In genomic region chr15:84817461-84818081, GRCh38 we compare ENCODE assay signal across 10 cellular contexts. TPM values are rescaled to one million over a fixed set of nuclear protein-coding genes. Genes with fewer than 3 reads are reported as not detected.
DNase-seq lines count a peak whose midpoint lies in the region; ATAC-seq and TF ChIP-seq lines count a peak whose summit lies in the region.
"Had no signal": no experiment of that assay in that cellular context is flagged by ENCODE, and none has a peak within 500 bp of the region (broad histone marks: within the 10 kb centered on the region; RNA-seq: fewer than 3 reads in every experiment).

No MANE protein-coding gene starts in this region.

- peaks cover 26% of the 10 kb centered on the region for H3K27me3 Mint-ChIP-seq in stimulated activated naive CD8-positive, alpha-beta T cell treated with anti-CD3 and anti-CD28 coated beads, Interleukin-15, amount 100 ng/mL, for 72 hours
- H3K27me3 Mint-ChIP-seq in nephron (ENCODE audit: low read depth), result no peaks in the 10 kb centered on the region

- H3K27ac Mint-ChIP-seq in stimulated activated naive CD8-positive, alpha-beta T cell treated with anti-CD3 and anti-CD28 coated beads, Interleukin-15, amount 100 ng/mL, for 72 hours, result peak overlapping the region; percentile 61 to 90
- peak overlapping the region; percentile 79 to 97 (median 91) for H3K27ac Mint-ChIP-seq in nephron

- peak overlapping the region; percentile 93 to 99 (median 96) for H3K27ac ChIP-seq in heart left ventricle

- H3K36me3 Mint-ChIP-seq in nephron (ENCODE audit: low read depth), result no peaks in the 10 kb centered on the region

- WGBS in heart left ventricle, 4 donors, result 11 to 36% (median 15%) methylated on average over 8 to 28 of the region's 28 CpGs

- TF ChIP-seq CTCF in heart left ventricle (IDR thresholded peaks at IDR 0.05) (no peak), nephron (IDR thresholded peaks at IDR 0.05; ENCODE audit: unreplicated experiment in 3 of 3) (no peak)

- peak overlapping the region; percentile 35 to 93 (median 72) for H3K4me3 ChIP-seq in heart left ventricle
- H3K4me3 ChIP-seq: GM12878 had no signal

- no peak for DNase-seq in stimulated activated naive CD8-positive, alpha-beta T cell treated with anti-CD3 and anti-CD28 coated beads, Interleukin-15, amount 100 ng/mL, for 72 hours
- no peak for DNase-seq in stimulated activated naive CD8-positive, alpha-beta T cell treated with anti-CD3 and anti-CD28 coated beads, Interleukin-15, Interleukin-2, amounts not matched to agents 100 U/mL and 50 U/mL, for 24 hours
- DNase-seq in heart left ventricle (peak in 1 of 5 donors; percentile 44), AML-193 (lab: John Stamatoyannopoulos, UW) (no peak)
- no peak for DNase-seq in activated CD8-positive, alpha-beta memory T cell treated with anti-CD3 and anti-CD28 coated beads for 24 hours
- no peak for DNase-seq in stimulated activated CD4-positive, alpha-beta T cell treated with anti-CD3 and anti-CD28 coated beads, Interleukin-4, amount 100 ng/mL, for 4 hours
- DNase-seq: activated CD8-positive, alpha-beta memory T cell treated with anti-CD3 and anti-CD28 coated beads, Interleukin-2, amount 50 U/mL, for 4 hours had no signal

- H3K4me1 Mint-ChIP-seq in stimulated activated naive CD8-positive, alpha-beta T cell treated with anti-CD3 and anti-CD28 coated beads, Interleukin-15, amount 100 ng/mL, for 72 hours, result peaks cover 14% of the 10 kb centered on the region
- peaks cover 58% of the 10 kb centered on the region for H3K4me1 Mint-ChIP-seq in nephron

- peaks cover 8 to 71% (median 59%) of the 10 kb centered on the region in 12 donors for H3K4me1 ChIP-seq in heart left ventricle

- no peaks in the 10 kb centered on the region for H3K9me3 Mint-ChIP-seq in stimulated activated naive CD8-positive, alpha-beta T cell treated with anti-CD3 and anti-CD28 coated beads, Interleukin-15, amount 100 ng/mL, for 72 hours
- H3K9me3 Mint-ChIP-seq in nephron, result no peaks in the 10 kb centered on the region

- peak; percentile 53 for ATAC-seq in stimulated activated naive CD8-positive, alpha-beta T cell treated with anti-CD3 and anti-CD28 coated beads, Interleukin-15, amount 100 ng/mL, for 72 hours
- ATAC-seq in stimulated activated naive CD8-positive, alpha-beta T cell treated with anti-CD3 and anti-CD28 coated beads, Interleukin-15, Interleukin-2, amounts not matched to agents 100 U/mL and 50 U/mL, for 24 hours, result no peak
- ATAC-seq in heart left ventricle (peak in 3 of 4 donors; percentile 21 to 38 (median 25)), HG03432 (IDR thresholded peaks at IDR 0.05; ENCODE audit: unreplicated experiment) (no peak)
- ATAC-seq: GM12878 had no signal

- no peaks in the 10 kb centered on the region for H3K9me3 ChIP-seq in heart left ventricle

- H3K4me3 Mint-ChIP-seq in stimulated activated naive CD8-positive, alpha-beta T cell treated with anti-CD3 and anti-CD28 coated beads, Interleukin-15, amount 100 ng/mL, for 72 hours, result peak overlapping the region in 1 of 2 donors; percentile 24
- H3K4me3 Mint-ChIP-seq in nephron, result peak overlapping the region; percentile 62 to 94 (median 87)

- peaks cover 0 to 5% (median 0%) of the 10 kb centered on the region in 9 donors for H3K36me3 ChIP-seq in heart left ventricle

- no peaks in the 10 kb centered on the region for H3K27me3 ChIP-seq in heart left ventricle

- intact Hi-C loops in heart left ventricle (cut with DNase I), result loop anchor here (1.0 to 10.0 kb wide), 11 partner anchors 63 to 223 kb away; partner anchors contain the start of genes NMB (in 4 of the 10), ZNF592 (in 4 of the 10), SEC11A (in 2 of the 10) and WDR73 (in 2 of the 10)

- peak in 1 of 2 donors; percentile 32 for TF ChIP-seq POLR2A in heart left ventricle (IDR thresholded peaks at IDR 0.05)

RNA-seq across cellular contexts. Expression of gene ALPK3, which starts 0.4 kb away (rescaled TPM):
- total RNA-seq in heart left ventricle, result 100 to 1,000 TPM in 8 of 9 donors, 10 to 100 TPM in 1; 82.2 to 258 (median 172) TPM
- 100 to 1,000 TPM; 110 to 144 TPM for polyA plus RNA-seq in heart left ventricle

Comparison
In these comparisons a context has a peak if more than half of its experiments do, and no peak if none do; other contexts are left out.
1. ATAC-seq: peak in stimulated activated naive CD8-positive, alpha-beta T cell treated with anti-CD3 and anti-CD28 coated beads, Interleukin-15, amount 100 ng/mL, for 72 hours (single experiment) and heart left ventricle (3 of 4); none in stimulated activated naive CD8-positive, alpha-beta T cell treated with anti-CD3 and anti-CD28 coated beads, Interleukin-15, Interleukin-2, amounts not matched to agents 100 U/mL and 50 U/mL, for 24 hours (single experiment) and HG03432 (single experiment).